Comparison of ENCODE assay signal across 14 cellular contexts in genomic region chr15:71447328-71448250, GRCh38.
A peak's percentile ranks its signal among the peaks of the same experiment; 100 is the strongest.
DNase-seq lines count a peak whose midpoint lies in the region; ATAC-seq and TF ChIP-seq lines count a peak whose summit lies in the region.
"Had no signal": no experiment of that assay in that cellular context is flagged by ENCODE, and none has a peak within 500 bp of the region (broad histone marks: within the 10 kb centered on the region; RNA-seq: fewer than 3 reads in every experiment).

No MANE protein-coding gene starts in this region.

- peaks cover 14% of the 10 kb centered on the region for H3K4me1 Mint-ChIP-seq in osteocyte (ENCODE audit: unreplicated experiment)
- no peaks in the 10 kb centered on the region for H3K4me1 Mint-ChIP-seq in CD8-positive, alpha-beta T cell (ENCODE audit: low read depth)
- H3K4me1 Mint-ChIP-seq: naive thymus-derived CD4-positive, alpha-beta T cell had no signal

- no peak overlapping the region for H3K23ac ChIP-seq in neuronal stem cell (ENCODE audit: low read depth, low read length, poor library complexity)

- no peaks in the 10 kb centered on the region for H3K27me3 Mint-ChIP-seq in osteocyte (ENCODE audit: unreplicated experiment)
- peaks cover 8% of the 10 kb centered on the region for H3K27me3 Mint-ChIP-seq in CD8-positive, alpha-beta T cell (ENCODE audit: low read depth)

- no peak overlapping the region for H2BK12ac ChIP-seq in neuronal stem cell (ENCODE audit: low read length)

- H3K9me2 ChIP-seq in GM23248 (ENCODE audit: insufficient read depth): no peaks in the 10 kb centered on the region

- H3K36me3 Mint-ChIP-seq in osteocyte (ENCODE audit: unreplicated experiment): no peaks in the 10 kb centered on the region
- H3K36me3 Mint-ChIP-seq in CD8-positive, alpha-beta T cell: no peaks in the 10 kb centered on the region
- H3K36me3 Mint-ChIP-seq: naive thymus-derived CD4-positive, alpha-beta T cell had no signal

- H3K36me3 ChIP-seq in GM23248 (ENCODE audit: low read depth) (no peaks in the 10 kb centered on the region), RWPE2 (ENCODE audit: low read depth) (peaks cover 10% of the 10 kb centered on the region; the same call in 1 of the 2 replicates), fibroblast of lung (ENCODE audit: control insufficient read depth, insufficient read depth, low read length) (no peaks in the 10 kb centered on the region), neuronal stem cell (replicated peaks in 1 of 2; ENCODE audit: control insufficient read depth in 2 of 2, insufficient read depth in 2 of 2, low read length in 2 of 2) (no peaks in the 10 kb centered on the region)
- H3K36me3 ChIP-seq in CD8-positive, alpha-beta T cell (ENCODE audit: insufficient read depth, low read length): no peaks in the 10 kb centered on the region
- H3K36me3 ChIP-seq: WERI-Rb-1 had no signal

- H3K9me3 ChIP-seq in GM23248 (ENCODE audit: low read depth) (no peaks in the 10 kb centered on the region), RWPE2 (ENCODE audit: severe bottlenecking) (no peaks in the 10 kb centered on the region), fibroblast of lung (ENCODE audit: control insufficient read depth, insufficient read depth, low read depth, low read length) (no peaks in the 10 kb centered on the region), neuronal stem cell (replicated peaks in 1 of 2; ENCODE audit: control insufficient read depth in 2 of 2, insufficient read depth in 1 of 2, low read depth in 1 of 2, low read length in 2 of 2) (no peaks in the 10 kb centered on the region)
- no peaks in the 10 kb centered on the region for H3K9me3 ChIP-seq in CD8-positive, alpha-beta T cell (ENCODE audit: low read length)

- H3K79me2 ChIP-seq in GM23248 (ENCODE audit: insufficient read depth): no peaks in the 10 kb centered on the region
- no peaks in the 10 kb centered on the region for H3K79me2 ChIP-seq in fibroblast of lung (ENCODE audit: control insufficient read depth, insufficient read depth, low read length)

- no peak overlapping the region for H3K14ac ChIP-seq in neuronal stem cell (ENCODE audit: low read length)

- H3K4me3 ChIP-seq in GM23248 (no peak overlapping the region), RWPE2 (ENCODE audit: severe bottlenecking) (no peak overlapping the region), fibroblast of lung (replicated peaks in 1 of 4; ENCODE audit: control extremely low read depth in 1 of 4, insufficient read depth in 1 of 4, low read depth in 3 of 4, low read length in 4 of 4) (no peak overlapping the region), neuronal stem cell (ENCODE audit: low read length in 2 of 2) (no peak overlapping the region)
- no peak overlapping the region for H3K4me3 ChIP-seq in CD8-positive, alpha-beta T cell (ENCODE audit: low read depth, low read length)

- no peak overlapping the region for H2BK5ac ChIP-seq in neuronal stem cell (ENCODE audit: low read length)

- CTCF ChIA-PET in CD8-positive, alpha-beta T cell (lab: Charles Lee): interaction anchor here (1.3 kb wide), 1 partner anchor 12 kb away, joined by 4 read pairs; no protein-coding TSS in a partner anchor

- H3K4me1 ChIP-seq in GM23248 (ENCODE audit: insufficient read depth) (peaks cover 25% of the 10 kb centered on the region), RWPE2 (ENCODE audit: insufficient read depth, poor library complexity, severe bottlenecking) (peaks cover 58% of the 10 kb centered on the region), fibroblast of lung (ENCODE audit: control insufficient read depth, extremely low read depth, insufficient read depth, low read length) (peaks cover 12% of the 10 kb centered on the region), neuronal stem cell (ENCODE audit: control insufficient read depth in 2 of 2, insufficient read depth in 1 of 2, low read depth in 1 of 2, low read length in 2 of 2) (peaks cover 0 to 3% of the 10 kb centered on the region in 2 donors)
- no peaks in the 10 kb centered on the region for H3K4me1 ChIP-seq in CD8-positive, alpha-beta T cell (ENCODE audit: insufficient read depth, low read length)

- peaks cover 24% of the 10 kb centered on the region for H3F3A ChIP-seq in GM23248 (ENCODE audit: insufficient read depth)

- H2AK5ac ChIP-seq in neuronal stem cell (ENCODE audit: low read depth, low read length): no peak overlapping the region

- no peak for TF ChIP-seq CTCF in RWPE2 (IDR thresholded peaks at IDR 0.05; ENCODE audit: poor library complexity, severe bottlenecking)
- TF ChIP-seq CTCF in fibroblast of lung (conservative IDR thresholded peaks at IDR 0.05 in 1 of 2, IDR thresholded peaks at IDR 0.05 in 1 of 2; ENCODE audit: low read depth in 1 of 2, low read length in 2 of 2): no peak
- no peak for TF ChIP-seq CTCF in osteocyte (IDR thresholded peaks at IDR 0.05)
- TF ChIP-seq CTCF in CD8-positive, alpha-beta T cell (IDR thresholded peaks at IDR 0.05): no peak

- H3K9ac ChIP-seq in GM23248: no peak overlapping the region; the same call in 1 of the 2 replicates
- H3K9ac ChIP-seq in fibroblast of lung (ENCODE audit: insufficient read depth, low read length): no peak overlapping the region
- H3K9ac ChIP-seq in neuronal stem cell (ENCODE audit: low read depth, low read length, poor library complexity): no peak overlapping the region

- H4K20me1 ChIP-seq in GM23248 (ENCODE audit: insufficient read depth): no peaks in the 10 kb centered on the region
- H4K20me1 ChIP-seq in fibroblast of lung (ENCODE audit: control insufficient read depth, extremely low read depth, insufficient read depth, low read length): no peaks in the 10 kb centered on the region

- H4K8ac ChIP-seq in neuronal stem cell (ENCODE audit: low read depth, low read length): no peak overlapping the region

- in situ Hi-C loops in GM23248 (cut with MboI): loop anchor here (10.0 kb wide), 2 partner anchors 443 to 473 kb away; no protein-coding TSS in a partner anchor

- intact Hi-C loops in CD8-positive, alpha-beta T cell (cut with DNase I, micrococcal nuclease): loop anchor here (5.0 to 10.0 kb wide), 3 partner anchors 285 to 1973 kb away; no protein-coding TSS in a partner anchor

- no peaks in the 10 kb centered on the region for H3K9me3 Mint-ChIP-seq in osteocyte (ENCODE audit: unreplicated experiment)
- no peaks in the 10 kb centered on the region for H3K9me3 Mint-ChIP-seq in CD8-positive, alpha-beta T cell
- H3K9me3 Mint-ChIP-seq: activated T-cell treated with anti-CD3 and anti-CD28 coated beads, Interleukin-2, amount 50 U/mL, for 72 hours; naive thymus-derived CD4-positive, alpha-beta T cell had no signal

- DNase-seq in GM23248: peak; percentile 70
- DNase-seq in RWPE2 (ENCODE audit: low spot score): peak; percentile 98
- DNase-seq in fibroblast of lung (ENCODE audit: low read depth in 2 of 2): peak; percentile 26 to 71
- DNase-seq in osteocyte (ENCODE audit: extremely low spot score, unreplicated experiment): no peak
- DNase-seq in GF-D8 (lab: John Stamatoyannopoulos, UW): no peak
- no peak for DNase-seq in DMS79 treated with DMSO at 0.1 percent for 48 hours (lab: John Stamatoyannopoulos, UW)
- DNase-seq in neuronal stem cell (ENCODE audit: low spot score): no peak
- DNase-seq in CD8-positive, alpha-beta T cell: no peak
- DNase-seq: activated T-cell treated with anti-CD3 and anti-CD28 coated beads, Interleukin-2, amount 50 U/mL, for 72 hours; cerebellar nuclear complex; naive thymus-derived CD4-positive, alpha-beta T cell; stimulated activated CD4-positive, alpha-beta T cell treated with anti-CD3 and anti-CD28 coated beads, Interleukin-12 subunit alpha, Interleukin-12 subunit beta, amount 100 ng/mL, for 4 hours had no signal

- H2AFZ ChIP-seq in GM23248 (no peak overlapping the region), fibroblast of lung (ENCODE audit: low read length) (no peak overlapping the region), neuronal stem cell (ENCODE audit: low read length) (no peak overlapping the region)

- POLR2A ChIA-PET in CD8-positive, alpha-beta T cell (lab: Charles Lee): no interaction called here

- no peaks in the 10 kb centered on the region for H3K27me3 ChIP-seq in GM23248 (replicated peaks; ENCODE audit: insufficient read depth)
- no peaks in the 10 kb centered on the region for H3K27me3 ChIP-seq in RWPE2 (ENCODE audit: insufficient read depth, poor library complexity, severe bottlenecking)
- no peaks in the 10 kb centered on the region for H3K27me3 ChIP-seq in fibroblast of lung (ENCODE audit: control insufficient read depth, insufficient read depth, low read length)
- H3K27me3 ChIP-seq in neuronal stem cell (ENCODE audit: control insufficient read depth in 3 of 3, insufficient read depth in 3 of 3, low read depth in 1 of 3, low read length in 3 of 3): peaks cover 0 to 18% (median 0%) of the 10 kb centered on the region in 3 experiments
- no peaks in the 10 kb centered on the region for H3K27me3 ChIP-seq in CD8-positive, alpha-beta T cell (ENCODE audit: insufficient read depth, low read length)

- no peak overlapping the region for H3K18ac ChIP-seq in neuronal stem cell (ENCODE audit: low read length)

- H3K27ac ChIP-seq in GM23248: peak overlapping the region; percentile 9; the same call in 1 of the 2 replicates
- peak overlapping the region; percentile 100 for H3K27ac ChIP-seq in RWPE2 (ENCODE audit: poor library complexity, severe bottlenecking)
- no peak overlapping the region for H3K27ac ChIP-seq in fibroblast of lung (ENCODE audit: insufficient read depth, low read length)
- H3K27ac ChIP-seq in neuronal stem cell (replicated peaks; ENCODE audit: low read length): no peak overlapping the region
- H3K27ac ChIP-seq in CD8-positive, alpha-beta T cell (ENCODE audit: low read depth, low read length): no peak overlapping the region
- H3K27ac ChIP-seq: C4-2B, WERI-Rb-1 had no signal

- ATAC-seq in RWPE2 (ENCODE audit: low read depth): peak; percentile 76
- ATAC-seq in CD8-positive, alpha-beta T cell: no peak
- ATAC-seq: activated T-cell treated with anti-CD3 and anti-CD28 coated beads, Interleukin-2, amount 50 U/mL, for 72 hours; naive thymus-derived CD4-positive, alpha-beta T cell had no signal

- H3K4me2 ChIP-seq in GM23248 (ENCODE audit: unreplicated experiment) (peak overlapping the region; percentile 16), fibroblast of lung (ENCODE audit: extremely low read depth, insufficient read depth, low read length) (no peak overlapping the region), neuronal stem cell (ENCODE audit: insufficient read depth, low read length, poor library complexity, severe bottlenecking) (no peak overlapping the region)

- H3K27ac Mint-ChIP-seq in osteocyte (ENCODE audit: unreplicated experiment): peak overlapping the region; percentile 49
- H3K27ac Mint-ChIP-seq in CD8-positive, alpha-beta T cell: no peak overlapping the region
- H3K27ac Mint-ChIP-seq: activated T-cell treated with anti-CD3 and anti-CD28 coated beads, Interleukin-2, amount 50 U/mL, for 72 hours; naive thymus-derived CD4-positive, alpha-beta T cell had no signal

- WGBS in GM23248 (ENCODE audit: low coverage in 1 of 2, low lambda C conversion rate in 2 of 2, missing lambda C conversion rate in 2 of 2), 2 experiments: 61 to 62% methylated on average over 8 of the region's 8 CpGs
- no CpG with 5 or more reads among the region's 8 CpGs for WGBS in neuronal stem cell (ENCODE audit: extremely low coverage in 2 of 2, insufficient read length in 2 of 2, insufficient replicate concordance in 1 of 2), 2 donors

- no peak overlapping the region for H2BK15ac ChIP-seq in neuronal stem cell (ENCODE audit: low read length)

- no peak overlapping the region for H4K91ac ChIP-seq in neuronal stem cell (ENCODE audit: low read depth, low read length, poor library complexity)

- no peaks in the 10 kb centered on the region for H3K79me1 ChIP-seq in neuronal stem cell (ENCODE audit: low read depth, low read length)

- no peak overlapping the region for H2BK120ac ChIP-seq in neuronal stem cell (ENCODE audit: low read depth, low read length)

- no peak overlapping the region for H3K4ac ChIP-seq in neuronal stem cell (ENCODE audit: low read length)

- H3K4me3 Mint-ChIP-seq in osteocyte (ENCODE audit: unreplicated experiment): no peak overlapping the region
- no peak overlapping the region for H3K4me3 Mint-ChIP-seq in CD8-positive, alpha-beta T cell
- H3K4me3 Mint-ChIP-seq: activated T-cell treated with anti-CD3 and anti-CD28 coated beads, Interleukin-2, amount 50 U/mL, for 72 hours; naive thymus-derived CD4-positive, alpha-beta T cell had no signal

Comparison
In these comparisons a context has a peak if more than half of its experiments do, and no peak if none do; other contexts are left out.
1. DNase-seq: peak in GM23248 (single experiment), RWPE2 (single experiment) and fibroblast of lung (2 of 2); none in osteocyte (single experiment), GF-D8 (single experiment), DMS79 treated with DMSO at 0.1 percent for 48 hours (single experiment), neuronal stem cell (single experiment) and CD8-positive, alpha-beta T cell (0 of 7).
2. H3K27ac ChIP-seq: peak in GM23248 (single experiment) and RWPE2 (single experiment); none in fibroblast of lung (single experiment), neuronal stem cell (single experiment) and CD8-positive, alpha-beta T cell (single experiment).